14 cellular contexts compared by ENCODE assay signal in the genomic region with DNA sequence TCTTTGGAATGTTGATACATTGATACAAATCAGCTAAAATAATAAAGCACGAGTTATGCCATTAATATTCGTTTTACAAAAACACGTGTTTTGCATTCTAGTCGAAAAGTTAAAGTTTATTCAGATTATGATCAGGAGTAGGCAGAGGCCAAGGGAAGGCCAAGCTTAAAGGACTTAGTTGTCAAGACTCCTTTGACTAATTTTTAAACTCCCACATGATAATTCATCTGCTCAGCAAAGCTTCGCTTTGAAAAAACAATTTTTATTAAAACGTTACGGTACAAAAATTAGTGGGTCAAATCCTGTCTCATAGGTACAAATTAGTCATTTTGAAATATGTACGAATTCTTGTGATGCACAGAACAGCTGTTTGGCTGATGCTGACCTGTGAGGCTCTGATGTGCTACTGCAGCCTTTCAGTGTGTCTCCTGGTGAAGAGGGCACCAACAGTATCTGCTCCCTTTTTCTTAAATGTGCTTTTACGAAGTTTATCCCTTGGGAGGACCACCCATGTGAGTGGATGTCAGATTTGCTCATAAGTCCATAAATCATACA. TPM values are rescaled to one million over a fixed set of nuclear protein-coding genes. Genes with fewer than 3 reads are reported as not detected.
A peak's percentile ranks its signal among the peaks of the same experiment; 100 is the strongest.
DNase-seq lines count a peak whose midpoint lies in the region; ATAC-seq, FAIRE-seq and TF ChIP-seq lines count a peak whose summit lies in the region.
"Had no signal": no experiment of that assay in that cellular context is flagged by ENCODE, and none has a peak within 500 bp of the region (broad histone marks: within the 10 kb centered on the region; RNA-seq: fewer than 3 reads in every experiment).

No MANE protein-coding gene starts in this region.

- H3K36me3 ChIP-seq in SJCRH30 (no peaks in the 10 kb centered on the region), heart right ventricle (no peaks in the 10 kb centered on the region), pancreas (no peaks in the 10 kb centered on the region)
- H3K36me3 ChIP-seq: BLaER1 had no signal

- intact Hi-C loops in heart right ventricle (cut with DNase I) (no loop called here), pancreas (cut with DNase I) (no loop called here)

- H3K27ac ChIP-seq in SJCRH30 (no peak overlapping the region), heart right ventricle (no peak overlapping the region), pancreas (no peak overlapping the region)
- H3K27ac ChIP-seq: BLaER1 had no signal

- H3K9me3 ChIP-seq in SJCRH30 (replicated peaks) = no peaks in the 10 kb centered on the region
- H3K9me3 ChIP-seq in heart right ventricle = no peaks in the 10 kb centered on the region
- H3K9me3 ChIP-seq in pancreas = no peaks in the 10 kb centered on the region
- H3K9me3 ChIP-seq: BLaER1 had no signal

- TF ChIP-seq POLR2A in GM18505 (IDR thresholded peaks at IDR 0.05; ENCODE audit: borderline replicate concordance, extremely low read depth, insufficient read depth, insufficient read length) = no peak

- no peaks in the 10 kb centered on the region; the same call in 1 of the 2 replicates for H3K4me1 ChIP-seq in SJCRH30
- H3K4me1 ChIP-seq in heart right ventricle = peaks cover 0 to 19% (median 0%) of the 10 kb centered on the region in 9 donors
- H3K4me1 ChIP-seq in pancreas = no peaks in the 10 kb centered on the region
- H3K4me1 ChIP-seq: BLaER1 had no signal

- peak; percentile 65 for ATAC-seq in GM18505 (IDR thresholded peaks at IDR 0.05; ENCODE audit: unreplicated experiment)
- ATAC-seq in GM19395 (IDR thresholded peaks at IDR 0.05; ENCODE audit: unreplicated experiment) = peak; percentile 72
- peak; percentile 82 for ATAC-seq in HG02885 (IDR thresholded peaks at IDR 0.05; ENCODE audit: poor library complexity, unreplicated experiment)
- no peak for ATAC-seq in heart right ventricle
- no peak for ATAC-seq in pancreas
- ATAC-seq: left colon had no signal

- no peak for FAIRE-seq in pancreas (lab: Jason Lieb, UNC)

- WGBS in heart right ventricle, 2 donors = 92% methylated on average over 9 of the region's 9 CpGs
- 78 to 82% methylated on average over 9 of the region's 9 CpGs for WGBS in pancreas, 2 donors

- TF ChIP-seq CTCF in heart right ventricle (IDR thresholded peaks at IDR 0.05) (no peak), pancreas (IDR thresholded peaks at IDR 0.05) (no peak)

- H3K27me3 ChIP-seq in SJCRH30 (no peaks in the 10 kb centered on the region), heart right ventricle (no peaks in the 10 kb centered on the region), pancreas (no peaks in the 10 kb centered on the region)
- H3K27me3 ChIP-seq: BLaER1 had no signal

- DNase-seq in SJCRH30 (peak; percentile 24 to 50), HPDE6-E6E7 (ENCODE audit: extremely low spot score) (no peak), heart right ventricle (no peak), pancreas (no peak)
- DNase-seq in stimulated activated CD4-positive, alpha-beta T cell treated with anti-CD3 and anti-CD28 coated beads, Interleukin-1b, Interleukin-23, amount 100 ng/mL, for 48 hours = no peak
- DNase-seq: activated effector memory CD4-positive, alpha-beta T cell treated with anti-CD3 and anti-CD28 coated beads, Interleukin-2, amount 50 U/mL, for 16 hours; foreskin fibroblast; Kasumi-1; left colon; NCI-H2227 treated with DMSO at 0.1 percent for 48 hours had no signal

- H3K4me3 ChIP-seq in SJCRH30 (no peak overlapping the region), heart right ventricle (no peak overlapping the region), pancreas (no peak overlapping the region)
- H3K4me3 ChIP-seq: BLaER1 had no signal

RNA-seq across cellular contexts. Expression of a gene that starts 23.0 kb away (rescaled TPM):
- 27.9 and 31.9 TPM in 2 replicates for total RNA-seq in SJCRH30 (2014; rRNA removed; shearing (Covaris generic))
- 10 to 100 TPM; 31.1 to 62.3 (median 47.6) TPM for total RNA-seq in heart right ventricle
- 10 to 100 TPM; 11.0 to 14.5 TPM for polyA plus RNA-seq in heart right ventricle
- total RNA-seq in pancreas = 10 to 100 TPM; 20.4 to 42.2 (median 28.0) TPM
- polyA plus RNA-seq in pancreas = 1 to 10 TPM; 6.5 to 9.5 TPM

Comparison
In these comparisons a context has a peak if more than half of its experiments do, and no peak if none do; other contexts are left out.
1. ATAC-seq: peak in GM18505 (single experiment), GM19395 (single experiment) and HG02885 (single experiment); none in heart right ventricle (0 of 8) and pancreas (0 of 4).
2. DNase-seq: peak in SJCRH30 (2 of 2); none in HPDE6-E6E7 (single experiment), heart right ventricle (0 of 2), stimulated activated CD4-positive, alpha-beta T cell treated with anti-CD3 and anti-CD28 coated beads, Interleukin-1b, Interleukin-23, amount 100 ng/mL, for 48 hours (single experiment) and pancreas (0 of 6).